Comparison of ENCODE assay signal across 1 cellular context in genomic region chr10:119309423-119309770, GRCh38.
A peak's percentile ranks its signal among the peaks of the same experiment; 100 is the strongest.
TF ChIP-seq lines count a peak whose summit lies in the region.

No MANE protein-coding gene starts in this region.

TF ChIP-seq in GM12878, 131 proteins besides CTCF, POLR2A, EP300 and RAD21 (continued from another document):
- no peak for TF ChIP-seq PRDM15 (CRISPR knock-in tag; IDR thresholded peaks at IDR 0.05)
- no peak for TF ChIP-seq SMAD1 (IDR thresholded peaks at IDR 0.05; ENCODE audit: low read depth, partially characterized antibody)
- no peak for TF ChIP-seq ZBTB40 (IDR thresholded peaks at IDR 0.05; ENCODE audit: borderline replicate concordance)
- no peak for TF ChIP-seq KAT2A (conservative IDR thresholded peaks at IDR 0.05; ENCODE audit: control insufficient read depth, low read depth, low read length)
- no peak for TF ChIP-seq ZBTB33 (IDR thresholded peaks at IDR 0.05)
- no peak for TF ChIP-seq CUX1 (IDR thresholded peaks at IDR 0.05; ENCODE audit: insufficient replicate concordance, low read depth, low read length)
- TF ChIP-seq NBN (IDR thresholded peaks at IDR 0.05): peak; percentile 49
- TF ChIP-seq CREM (IDR thresholded peaks at IDR 0.05; ENCODE audit: low read depth): no peak
- no peak for TF ChIP-seq HSF1 (IDR thresholded peaks at IDR 0.05; ENCODE audit: low read depth, low read length)
- TF ChIP-seq ELK1 (IDR thresholded peaks at IDR 0.05; ENCODE audit: low read depth, low read length): no peak
- TF ChIP-seq GATAD2B (conservative IDR thresholded peaks at IDR 0.05; ENCODE audit: low read depth): no peak
- TF ChIP-seq STAT1 (conservative IDR thresholded peaks at IDR 0.05): no peak
- no peak for TF ChIP-seq CREB1 (IDR thresholded peaks at IDR 0.05; ENCODE audit: low read depth)
- TF ChIP-seq HDAC2 (IDR thresholded peaks at IDR 0.05): no peak
- no peak for TF ChIP-seq PML (IDR thresholded peaks at IDR 0.05; ENCODE audit: low read length)
- TF ChIP-seq IRF5 (IDR thresholded peaks at IDR 0.05; ENCODE audit: borderline replicate concordance): no peak
- peak; percentile 23; the same call in 1 of the 2 replicates for TF ChIP-seq ATF7 (IDR thresholded peaks at IDR 0.05; ENCODE audit: low read depth)
- TF ChIP-seq ZNF622 (IDR thresholded peaks at IDR 0.05): no peak
- no peak for TF ChIP-seq MYC (IDR thresholded peaks at IDR 0.05; ENCODE audit: insufficient read depth, insufficient read length, insufficient replicate concordance, low read length, severe bottlenecking)
- TF ChIP-seq MEF2A (IDR thresholded peaks at IDR 0.05; ENCODE audit: insufficient read depth, low read depth, low read length): no peak
- no peak for TF ChIP-seq NR2C1 (IDR thresholded peaks at IDR 0.05)
- no peak for TF ChIP-seq EED (IDR thresholded peaks at IDR 0.05; ENCODE audit: low read depth)
- no peak for TF ChIP-seq ZNF274 (IDR thresholded peaks at IDR 0.05; ENCODE audit: insufficient read depth, insufficient read length)
- TF ChIP-seq EGR1 (IDR thresholded peaks at IDR 0.05; ENCODE audit: borderline replicate concordance in 1 of 2, low read depth in 2 of 2, low read length in 2 of 2): no peak
- peak in 1 of 2 experiments; percentile 35; a peak in 1 of 4 replicates for TF ChIP-seq BHLHE40 (IDR thresholded peaks at IDR 0.05; ENCODE audit: borderline replicate concordance in 1 of 2, low read depth in 2 of 2, low read length in 1 of 2)
- no peak for TF ChIP-seq IKZF1 (conservative IDR thresholded peaks at IDR 0.05)
- no peak for TF ChIP-seq SUZ12 (IDR thresholded peaks at IDR 0.05; ENCODE audit: unreplicated experiment)
- peak; percentile 45; the same call in 1 of the 2 replicates for TF ChIP-seq CHD2 (IDR thresholded peaks at IDR 0.05; ENCODE audit: borderline replicate concordance, low read depth, low read length)
- TF ChIP-seq HDAC6 (IDR thresholded peaks at IDR 0.05; ENCODE audit: unreplicated experiment): no peak
- no peak for TF ChIP-seq HDGF (IDR thresholded peaks at IDR 0.05)
- TF ChIP-seq NFYA (IDR thresholded peaks at IDR 0.05; ENCODE audit: borderline replicate concordance, low read depth, low read length): no peak
- no peak for TF ChIP-seq EZH2 (IDR thresholded peaks at IDR 0.05; ENCODE audit: borderline replicate concordance, control insufficient read depth, low read depth, low read length)
- TF ChIP-seq IRF3 (IDR thresholded peaks at IDR 0.05): no peak
- TF ChIP-seq ESRRA (IDR thresholded peaks at IDR 0.05; ENCODE audit: low read length): peak; percentile 21; the same call in 1 of the 2 replicates
- TF ChIP-seq MTA2 (IDR thresholded peaks at IDR 0.05; ENCODE audit: low read depth): peak; percentile 43; the same call in 1 of the 2 replicates
- TF ChIP-seq SIX5 (IDR thresholded peaks at IDR 0.05; ENCODE audit: low read depth, low read length, severe bottlenecking): no peak
- TF ChIP-seq POU2F2 (IDR thresholded peaks at IDR 0.05; ENCODE audit: borderline replicate concordance, low read depth, low read length): no peak
- TF ChIP-seq E2F4 (IDR thresholded peaks at IDR 0.05; ENCODE audit: low read depth, low read length): no peak
- 0 out of 2 replicates have a peak, but pooled peaks have one; percentile 16 for TF ChIP-seq HCFC1 (IDR thresholded peaks at IDR 0.05; ENCODE audit: low read length)
